8 cellular contexts compared by ENCODE assay signal in genomic region chr17:83050651-83051422, GRCh38. TPM values are rescaled to one million over a fixed set of nuclear protein-coding genes. Genes with fewer than 3 reads are reported as not detected.
DNase-seq lines count a peak whose midpoint lies in the region; ATAC-seq and TF ChIP-seq lines count a peak whose summit lies in the region.

No MANE protein-coding gene starts in this region.

- H3K27me3 ChIP-seq in WERI-Rb-1 (ENCODE audit: insufficient read depth, low read depth, severe bottlenecking): no peaks in the 10 kb centered on the region
- H3K27me3 ChIP-seq in right atrium auricular region: no peaks in the 10 kb centered on the region
- no peaks in the 10 kb centered on the region for H3K27me3 ChIP-seq in skeletal muscle tissue (ENCODE audit: control insufficient read depth in 3 of 3, insufficient read depth in 3 of 3, low read length in 3 of 3)

- H3K27me3 Mint-ChIP-seq in T-helper 2 cell treated with Interferon-gamma antibody and Interleukin-4, amounts not matched to agents 5 μg/mL and 100 μg/mL, for 36 hours (ENCODE audit: low read depth): no peaks in the 10 kb centered on the region

- peak overlapping the region; percentile 89 for H3K27ac Mint-ChIP-seq in T-helper 2 cell treated with Interferon-gamma antibody and Interleukin-4, amounts not matched to agents 5 μg/mL and 100 μg/mL, for 36 hours

- no peak for TF ChIP-seq CTCF in WERI-Rb-1 (IDR thresholded peaks at IDR 0.05; ENCODE audit: low read depth, low read length)
- TF ChIP-seq CTCF in right atrium auricular region (IDR thresholded peaks at IDR 0.05): no peak

- H3K4me1 Mint-ChIP-seq in T-helper 2 cell treated with Interferon-gamma antibody and Interleukin-4, amounts not matched to agents 5 μg/mL and 100 μg/mL, for 36 hours (ENCODE audit: low read depth): peaks cover 28% of the 10 kb centered on the region

- H3K4me3 Mint-ChIP-seq in T-helper 2 cell treated with Interferon-gamma antibody and Interleukin-4, amounts not matched to agents 5 μg/mL and 100 μg/mL, for 36 hours: peak overlapping the region; percentile 93

- H3K4me1 ChIP-seq in right atrium auricular region (peaks cover 0 to 23% of the 10 kb centered on the region in 2 donors), skeletal muscle tissue (ENCODE audit: control insufficient read depth in 3 of 3, insufficient read depth in 3 of 3, low read length in 3 of 3) (peaks cover 6 to 23% (median 19%) of the 10 kb centered on the region in 3 donors)

- H3K27ac ChIP-seq in WERI-Rb-1: peak overlapping the region; percentile 86
- peak overlapping the region; percentile 83 to 87 for H3K27ac ChIP-seq in right atrium auricular region
- peak overlapping the region; percentile 62 for H3K27ac ChIP-seq in skeletal muscle tissue (ENCODE audit: low read depth, low read length)

- ATAC-seq in GM21528 (IDR thresholded peaks at IDR 0.05; ENCODE audit: low FRiP score, unreplicated experiment): no peak

- peaks cover 5% of the 10 kb centered on the region for H3K9me3 Mint-ChIP-seq in T-helper 2 cell treated with Interferon-gamma antibody and Interleukin-4, amounts not matched to agents 5 μg/mL and 100 μg/mL, for 36 hours

- H3K36me3 Mint-ChIP-seq in T-helper 2 cell treated with Interferon-gamma antibody and Interleukin-4, amounts not matched to agents 5 μg/mL and 100 μg/mL, for 36 hours (ENCODE audit: low read depth): peaks cover 17% of the 10 kb centered on the region

- peak overlapping the region; percentile 67 to 86 (median 76) for H3K9ac ChIP-seq in skeletal muscle tissue (ENCODE audit: low read depth in 1 of 3, low read length in 3 of 3)

- H3K9me3 ChIP-seq in WERI-Rb-1 (ENCODE audit: severe bottlenecking) (peaks cover 3% of the 10 kb centered on the region), right atrium auricular region (peaks cover 0 to 4% of the 10 kb centered on the region in 2 donors), skeletal muscle tissue (ENCODE audit: control insufficient read depth in 3 of 3, low read length in 3 of 3) (no peaks in the 10 kb centered on the region)

- no peak for DNase-seq in T-helper 2 cell treated with Interferon-gamma antibody and Interleukin-4, amounts not matched to agents 5 μg/mL and 100 μg/mL, for 36 hours (ENCODE audit: low spot score)
- DNase-seq in T-helper 2 cell (no peak), WERI-Rb-1 (peak; percentile 9), right atrium auricular region (ENCODE audit: low spot score) (no peak), NCI-H187 treated with DMSO at 0.1 percent for 48 hours (lab: John Stamatoyannopoulos, UW) (no peak)
- no peak for DNase-seq in activated CD4-positive, CD25-positive, alpha-beta regulatory T cell treated with anti-CD3 and anti-CD28 coated beads, Interleukin-2, amount 50 U/mL, for 72 hours

- H3K4me3 ChIP-seq in WERI-Rb-1 (ENCODE audit: low read depth, low read length): peak overlapping the region; percentile 76
- peak overlapping the region; percentile 69 to 89 for H3K4me3 ChIP-seq in right atrium auricular region
- peak overlapping the region; percentile 72 to 85 (median 83) for H3K4me3 ChIP-seq in skeletal muscle tissue (ENCODE audit: low read length in 3 of 3)

- no peaks in the 10 kb centered on the region; the same call in 1 of the 2 replicates for H3K36me3 ChIP-seq in WERI-Rb-1
- no peaks in the 10 kb centered on the region for H3K36me3 ChIP-seq in right atrium auricular region
- peaks cover 2 to 15% (median 5%) of the 10 kb centered on the region in 3 donors for H3K36me3 ChIP-seq in skeletal muscle tissue (ENCODE audit: control insufficient read depth in 3 of 3, insufficient read depth in 3 of 3, low read length in 3 of 3)

RNA-seq across cellular contexts. Expression of gene METRNL, which starts 28.6 kb away (rescaled TPM):
- total RNA-seq in right atrium auricular region: 100 to 1,000 TPM in 1 of 2 donors, 10 to 100 TPM in 1; 62.9 to 104 TPM
- 31.3 TPM for total RNA-seq in skeletal muscle tissue
